Comparison of ENCODE assay signal across 9 cellular contexts in the genomic region with DNA sequence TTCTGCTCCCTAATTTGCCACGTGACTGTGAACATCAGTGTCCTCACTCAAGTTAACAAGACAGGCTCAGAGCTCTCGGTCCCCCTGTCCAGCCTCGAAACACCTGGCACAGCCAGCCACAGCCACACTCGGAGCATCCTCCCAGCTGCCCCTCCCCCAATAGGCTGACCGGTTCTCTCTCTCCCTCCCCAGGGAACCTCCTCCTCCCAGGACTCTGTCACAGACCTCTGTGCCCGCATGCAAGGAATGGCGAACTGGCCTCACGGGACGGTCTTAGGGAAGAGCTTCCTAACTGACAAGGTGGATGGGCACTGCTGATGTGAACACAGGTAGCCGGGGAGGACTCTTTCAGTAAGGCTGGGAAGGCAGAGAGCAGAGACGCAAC. TPM values are rescaled to one million over a fixed set of nuclear protein-coding genes. Genes with fewer than 3 reads are reported as not detected.
"Had no signal": no experiment of that assay in that cellular context is flagged by ENCODE, and none has a peak within 500 bp of the region (broad histone marks: within the 10 kb centered on the region; RNA-seq: fewer than 3 reads in every experiment).

No MANE protein-coding gene starts in this region.

- H3K27ac Mint-ChIP-seq: activated CD8-positive, alpha-beta T cell treated with anti-CD3 and anti-CD28 coated beads, Interleukin-2, amount 10 ng/mL, durations not matched to agents 7 days and 5 days; stimulated activated effector memory CD8-positive, alpha-beta T cell treated with anti-CD3 and anti-CD28 coated beads, Interleukin-12 subunit alpha, Interleukin-12 subunit beta, amount 100 ng/mL, for 72 hours; T-helper 2 cell treated with Interferon-gamma antibody and Interleukin-4, amounts not matched to agents 5 μg/mL and 100 μg/mL, for 36 hours had no signal

- H3K9me3 Mint-ChIP-seq: stimulated activated effector memory CD8-positive, alpha-beta T cell treated with anti-CD3 and anti-CD28 coated beads, Interleukin-12 subunit alpha, Interleukin-12 subunit beta, amount 100 ng/mL, for 72 hours; T-helper 2 cell treated with Interferon-gamma antibody and Interleukin-4, amounts not matched to agents 5 μg/mL and 100 μg/mL, for 36 hours had no signal

- H3K4me3 Mint-ChIP-seq: activated CD8-positive, alpha-beta T cell treated with anti-CD3 and anti-CD28 coated beads, Interleukin-2, amount 10 ng/mL, durations not matched to agents 7 days and 5 days; stimulated activated effector memory CD8-positive, alpha-beta T cell treated with anti-CD3 and anti-CD28 coated beads, Interleukin-12 subunit alpha, Interleukin-12 subunit beta, amount 100 ng/mL, for 72 hours; T-helper 2 cell treated with Interferon-gamma antibody and Interleukin-4, amounts not matched to agents 5 μg/mL and 100 μg/mL, for 36 hours had no signal

- H3K36me3 Mint-ChIP-seq: stimulated activated effector memory CD8-positive, alpha-beta T cell treated with anti-CD3 and anti-CD28 coated beads, Interleukin-12 subunit alpha, Interleukin-12 subunit beta, amount 100 ng/mL, for 72 hours had no signal

- DNase-seq: activated CD8-positive, alpha-beta T cell treated with anti-CD3 and anti-CD28 coated beads, Interleukin-2, amount 10 ng/mL, durations not matched to agents 7 days and 5 days; activated gamma-delta T cell treated with Interleukin-2 at 50 U/mL for 16 hours; erythroblast; kidney glomerular epithelial cell; midbrain; small intestine; SW 1271 had no signal

RNA-seq across cellular contexts. Expression of a gene that starts 18.8 kb away (rescaled TPM):
- total RNA-seq: activated CD8-positive, alpha-beta T cell treated with anti-CD3 and anti-CD28 coated beads, Interleukin-2, amount 10 ng/mL, durations not matched to agents 7 days and 5 days had no signal
